ENCODE assay signal across 26 cellular contexts in the genomic region with DNA sequence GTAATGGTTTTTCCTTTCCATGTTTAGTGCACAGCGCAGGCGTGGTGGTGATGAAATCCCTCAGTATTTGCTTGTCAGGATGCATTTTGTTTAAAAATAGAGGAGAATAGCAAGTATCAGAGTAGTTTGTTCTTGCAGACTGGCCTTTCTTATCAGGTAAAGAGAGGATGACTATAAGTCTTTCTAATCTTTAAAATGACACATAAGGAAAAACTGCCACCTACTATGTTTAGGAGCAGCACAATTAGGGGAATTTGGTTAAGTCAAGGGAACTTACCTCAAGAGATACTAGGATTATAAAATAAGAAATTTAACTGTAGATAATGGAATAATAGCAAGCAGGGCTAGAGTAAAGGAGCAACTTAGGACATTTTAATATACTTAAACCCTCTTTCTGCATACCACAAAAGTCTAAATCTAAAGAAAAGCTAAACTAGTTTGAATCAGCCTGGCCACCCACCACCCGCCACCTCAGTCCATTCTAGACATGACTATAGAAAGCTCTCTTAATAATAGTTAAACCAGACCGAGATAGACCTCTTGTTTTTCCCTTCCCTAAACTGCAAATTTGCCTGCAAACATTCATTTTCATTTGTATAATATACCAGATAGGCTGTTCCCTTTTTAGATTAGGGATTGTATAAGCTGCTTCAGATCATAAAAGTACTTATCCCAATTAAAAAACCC.
DNase-seq lines count a peak whose midpoint lies in the region; ATAC-seq and FAIRE-seq lines count a peak whose summit lies in the region.
"Had no signal": no experiment of that assay in that cellular context is flagged by ENCODE, and none has a peak within 500 bp of the region (broad histone marks: within the 10 kb centered on the region; RNA-seq: fewer than 3 reads in every experiment).

No MANE protein-coding gene starts in this region.

- peak; percentile 72 for ATAC-seq in GM18909 (IDR thresholded peaks at IDR 0.05; ENCODE audit: poor library complexity, unreplicated experiment)
- ATAC-seq in HG02588 (IDR thresholded peaks at IDR 0.05; ENCODE audit: unreplicated experiment), result peak; percentile 59
- ATAC-seq in HG03025 (IDR thresholded peaks at IDR 0.05; ENCODE audit: low FRiP score, unreplicated experiment), result peak; percentile 92
- ATAC-seq: naive thymus-derived CD4-positive, alpha-beta T cell; psoas muscle had no signal

- no peak overlapping the region for H3K4me3 Mint-ChIP-seq in T-helper 2 cell treated with Interferon-gamma antibody and Interleukin-4, amounts not matched to agents 5 μg/mL and 100 μg/mL, for 36 hours
- H3K4me3 Mint-ChIP-seq: activated B cell treated with CpG ODN at 0.5 μM for 24 hours; activated naive CD4-positive, alpha-beta T cell treated with anti-CD3 and anti-CD28 coated beads, Interleukin-2, amount 10 ng/mL, durations not matched to agents 7 days and 5 days; mesothelial cell of epicardium; naive thymus-derived CD4-positive, alpha-beta T cell had no signal

- FAIRE-seq in HTR-8/SVneo (lab: Jason Lieb, UNC), result no peak
- FAIRE-seq: islet of Langerhans had no signal

- H3K9me3 Mint-ChIP-seq in T-helper 2 cell treated with Interferon-gamma antibody and Interleukin-4, amounts not matched to agents 5 μg/mL and 100 μg/mL, for 36 hours, result peaks cover 5% of the 10 kb centered on the region
- H3K9me3 Mint-ChIP-seq: activated B cell treated with CpG ODN at 0.5 μM for 24 hours; activated naive CD4-positive, alpha-beta T cell treated with anti-CD3 and anti-CD28 coated beads, Interleukin-2, amount 10 ng/mL, durations not matched to agents 7 days and 5 days had no signal

- H3K27ac Mint-ChIP-seq in T-helper 2 cell treated with Interferon-gamma antibody and Interleukin-4, amounts not matched to agents 5 μg/mL and 100 μg/mL, for 36 hours, result no peak overlapping the region
- H3K27ac Mint-ChIP-seq: activated B cell treated with CpG ODN at 0.5 μM for 24 hours; activated naive CD4-positive, alpha-beta T cell treated with anti-CD3 and anti-CD28 coated beads, Interleukin-2, amount 10 ng/mL, durations not matched to agents 7 days and 5 days; mesothelial cell of epicardium; naive thymus-derived CD4-positive, alpha-beta T cell had no signal

- no peaks in the 10 kb centered on the region for H3K27me3 Mint-ChIP-seq in T-helper 2 cell treated with Interferon-gamma antibody and Interleukin-4, amounts not matched to agents 5 μg/mL and 100 μg/mL, for 36 hours (ENCODE audit: low read depth)
- H3K27me3 Mint-ChIP-seq: activated B cell treated with CpG ODN at 0.5 μM for 24 hours; activated naive CD4-positive, alpha-beta T cell treated with anti-CD3 and anti-CD28 coated beads, Interleukin-2, amount 10 ng/mL, durations not matched to agents 7 days and 5 days; naive thymus-derived CD4-positive, alpha-beta T cell had no signal

- peaks cover 5% of the 10 kb centered on the region for H3K36me3 Mint-ChIP-seq in T-helper 2 cell treated with Interferon-gamma antibody and Interleukin-4, amounts not matched to agents 5 μg/mL and 100 μg/mL, for 36 hours (ENCODE audit: low read depth)

- DNase-seq in OCI-M1 (lab: John Stamatoyannopoulos, UW) (peak; percentile 1), HTR-8/SVneo (ENCODE audit: insufficient read length, low spot score) (no peak), ecto neural progenitor cell (ENCODE audit: low spot score) (no peak), dedifferentiated amniotic fluid mesenchymal stem cell (ENCODE audit: extremely low spot score) (no peak)
- DNase-seq in T-helper 2 cell treated with Interferon-gamma antibody and Interleukin-4, amounts not matched to agents 5 μg/mL and 100 μg/mL, for 36 hours (ENCODE audit: low spot score), result no peak
- DNase-seq: activated B cell treated with CpG ODN at 0.5 μM for 24 hours; activated CD4-positive, alpha-beta T cell treated with anti-CD3 and anti-CD28 coated beads, Interleukin-2, amount 50 U/mL, for 48 hours; activated CD8-positive, alpha-beta memory T cell treated with anti-CD3 and anti-CD28 coated beads, Interleukin-2, amount 50 U/mL, for 4 hours; activated naive CD4-positive, alpha-beta T cell treated with anti-CD3 and anti-CD28 coated beads, Interleukin-2, amount 10 ng/mL, durations not matched to agents 7 days and 5 days; brain microvascular endothelial cell; Caco-2; GDM1; GM23248; naive thymus-derived CD4-positive, alpha-beta T cell; NCI-H1417 treated with DMSO at 0.1 percent for 48 hours; NCI-H2081 treated with DMSO at 0.1 percent for 48 hours; NCI-H345; NCI-H748 treated with DMSO at 0.1 percent for 48 hours; psoas muscle; SJCRH30; stimulated activated naive CD4-positive, alpha-beta T cell treated with Interleukin-2 at 50 U/mL for 16 hours had no signal

- H3K4me1 Mint-ChIP-seq in T-helper 2 cell treated with Interferon-gamma antibody and Interleukin-4, amounts not matched to agents 5 μg/mL and 100 μg/mL, for 36 hours (ENCODE audit: low read depth), result no peaks in the 10 kb centered on the region
- H3K4me1 Mint-ChIP-seq: activated B cell treated with CpG ODN at 0.5 μM for 24 hours; activated naive CD4-positive, alpha-beta T cell treated with anti-CD3 and anti-CD28 coated beads, Interleukin-2, amount 10 ng/mL, durations not matched to agents 7 days and 5 days; mesothelial cell of epicardium had no signal
